In genomic region chr20:38581013-38581412, GRCh38 we compare ENCODE assay signal across 12 cellular contexts. TPM values are rescaled to one million over a fixed set of nuclear protein-coding genes. Genes with fewer than 3 reads are reported as not detected.
DNase-seq lines count a peak whose midpoint lies in the region; ATAC-seq and FAIRE-seq lines count a peak whose summit lies in the region.
"Had no signal": no experiment of that assay in that cellular context is flagged by ENCODE, and none has a peak within 500 bp of the region (broad histone marks: within the 10 kb centered on the region; RNA-seq: fewer than 3 reads in every experiment).

ADIG (plus strand) TSS chr20:38581197; CDS start chr20:38581251, 54 bp downstream.

- peak; percentile 91 for DNase-seq in DMS79 treated with DMSO at 0.1 percent for 48 hours (lab: John Stamatoyannopoulos, UW)
- DNase-seq in NCI-H526 (lab: John Stamatoyannopoulos, UW): peak; percentile 62 to 84
- DNase-seq in frontal cortex (ENCODE audit: low spot score in 2 of 2): peak; percentile 42 to 70
- DNase-seq in occipital lobe (lab: John Stamatoyannopoulos, UW): peak; percentile 32
- no peak for DNase-seq in HCEC 1CT
- DNase-seq in HPDE6-E6E7 (ENCODE audit: extremely low spot score): no peak
- DNase-seq in NCI-H146 treated with DMSO at 0.1 percent for 48 hours (lab: John Stamatoyannopoulos, UW; ENCODE audit: unreplicated experiment): no peak
- DNase-seq: NCI-H226 had no signal

- no peak for FAIRE-seq in frontal cortex (lab: Jason Lieb, UNC)
- FAIRE-seq: G401.6 had no signal

- no peak for ATAC-seq in HG03095 (IDR thresholded peaks at IDR 0.05; ENCODE audit: unreplicated experiment)

RNA-seq across cellular contexts. Expression of gene ADIG, which starts in this region (rescaled TPM):
- total RNA-seq in frontal cortex: not detected
- total RNA-seq in occipital lobe: not detected
- total RNA-seq: osteocyte; T-helper 1 cell treated with Interleukin-12 subunit alpha and Interleukin-12 subunit beta and Interleukin-4 antibody, amounts not matched to agents 30 ng/mL and 1 ng/mL, for 36 hours had no signal

Comparison
In these comparisons a context has a peak if more than half of its experiments do, and no peak if none do; other contexts are left out.
1. Peak in DNase-seq in frontal cortex; RNA of the gene not detected or under 1 TPM.
2. Peak in DNase-seq in occipital lobe; RNA of the gene not detected or under 1 TPM.
3. DNase-seq: peak in DMS79 treated with DMSO at 0.1 percent for 48 hours (single experiment) and NCI-H526 (2 of 2); none in HCEC 1CT (single experiment), HPDE6-E6E7 (single experiment) and NCI-H146 treated with DMSO at 0.1 percent for 48 hours (single experiment).